ENCODE assay signal across 8 cellular contexts in the genomic region with DNA sequence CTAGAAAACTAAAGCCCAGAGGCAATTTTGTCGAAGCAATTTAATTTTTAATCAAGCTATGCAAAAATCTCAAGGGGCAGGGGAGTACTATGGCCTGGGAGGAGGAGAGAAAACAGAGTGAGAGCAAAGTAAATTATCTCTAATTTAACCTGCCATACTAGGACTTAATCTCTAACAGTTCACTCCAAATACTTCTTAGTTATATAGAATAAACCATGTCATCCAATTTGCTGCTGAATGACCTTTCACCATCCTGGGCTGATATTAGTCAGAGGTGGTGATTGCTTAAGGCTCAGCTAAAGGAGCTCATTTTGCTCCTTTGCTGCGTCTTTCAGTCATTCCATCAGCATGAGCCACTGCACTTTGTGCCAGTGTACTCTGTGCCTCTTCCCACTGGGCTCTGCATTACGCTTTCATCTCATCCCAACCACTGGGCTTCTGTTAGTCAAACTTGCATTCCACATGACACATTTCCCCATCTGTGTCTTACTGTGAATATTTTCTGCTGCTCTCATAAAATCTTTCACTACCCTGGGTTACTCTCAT.
A peak's percentile ranks its signal among the peaks of the same experiment; 100 is the strongest.
DNase-seq lines count a peak whose midpoint lies in the region; ATAC-seq and TF ChIP-seq lines count a peak whose summit lies in the region.

No MANE protein-coding gene starts in this region.

- peaks cover 12% of the 10 kb centered on the region for H3K4me1 ChIP-seq in IMR-90 (ENCODE audit: control insufficient read depth, insufficient read depth, low read length)
- H3K4me1 ChIP-seq in mammary epithelial cell (ENCODE audit: insufficient read depth, low read length): peaks cover 29% of the 10 kb centered on the region
- H3K4me1 ChIP-seq in upper lobe of left lung: peaks cover 7 to 21% (median 15%) of the 10 kb centered on the region in 4 donors

- intact Hi-C loops in IMR-90 (cut with micrococcal nuclease): loop anchor here (5.0 kb wide), 1 partner anchor 195 kb away; the partner anchor contains the start of gene SEMA3C
- intact Hi-C loops in mammary epithelial cell (cut with micrococcal nuclease): loop anchor here (5.0 kb wide), 2 partner anchors 195 to 225 kb away; partner anchors contain the start of gene SEMA3C

- peak overlapping the region; percentile 99 for H3K18ac ChIP-seq in IMR-90 (ENCODE audit: low read depth, low read length)

- BruUV-seq in IMR-90 (replicated peaks; lab: Mats Ljungman, UMichigan) (no TSS peak), mammary epithelial cell (replicated peaks; lab: Mats Ljungman, UMichigan) (no TSS peak)

- POLR2A ChIA-PET in IMR-90 (lab: Charles Lee; ENCODE audit: unreplicated experiment): interaction anchor here (0.6 kb wide), 1 partner anchor 1897 kb away, joined by 6 read pairs; no protein-coding TSS in a partner anchor

- peak overlapping the region; percentile 15 for H2AK9ac ChIP-seq in IMR-90 (replicated peaks; ENCODE audit: low read depth, low read length, poor library complexity)

- peaks cover 3% of the 10 kb centered on the region; the same call in 1 of the 2 replicates for H3K9me1 ChIP-seq in IMR-90 (ENCODE audit: insufficient read depth, low read length)

- H3K9me3 ChIP-seq in IMR-90 (ENCODE audit: control insufficient read depth, insufficient read depth, low read length) (no peaks in the 10 kb centered on the region), mammary epithelial cell (replicated peaks; ENCODE audit: insufficient read depth, low read length) (no peaks in the 10 kb centered on the region), upper lobe of left lung (no peaks in the 10 kb centered on the region)

- TF ChIP-seq POLR2A in IMR-90 (IDR thresholded peaks at IDR 0.05; ENCODE audit: low read depth, low read length) (no peak), upper lobe of left lung (IDR thresholded peaks at IDR 0.05) (peak in 1 of 4 donors; percentile 42)

- no peaks in the 10 kb centered on the region for H3K27me3 ChIP-seq in IMR-90 (ENCODE audit: control insufficient read depth, insufficient read depth, low read length)
- H3K27me3 ChIP-seq in mammary epithelial cell (ENCODE audit: insufficient read depth, low read length): no peaks in the 10 kb centered on the region
- no peaks in the 10 kb centered on the region for H3K27me3 ChIP-seq in upper lobe of left lung

- peak; percentile 20; the same call in 1 of the 2 replicates for TF ChIP-seq RAD21 in IMR-90 (IDR thresholded peaks at IDR 0.05; ENCODE audit: low read length)

- H2BK15ac ChIP-seq in IMR-90 (ENCODE audit: low read depth, low read length): peak overlapping the region; percentile 95; the same call in 1 of the 3 replicates

- DNase-seq in IMR-90 (peak; percentile 100), mammary epithelial cell (peak; percentile 99), kidney tubule cell (ENCODE audit: low spot score) (peak; percentile 100), upper lobe of left lung (peak in 1 of 2 donors; percentile 58), NCI-H2081 treated with DMSO at 0.1 percent for 48 hours (lab: John Stamatoyannopoulos, UW) (no peak), NCI-H2227 (lab: John Stamatoyannopoulos, UW; ENCODE audit: unreplicated experiment) (no peak)
- DNase-seq in activated naive CD4-positive, alpha-beta T cell treated with anti-CD3 and anti-CD28 coated beads, Interleukin-2, amount 50 U/mL, for 16 hours: no peak

- H4K91ac ChIP-seq in IMR-90 (ENCODE audit: insufficient read depth, low read depth, low read length): peak overlapping the region; percentile 96

- TF ChIP-seq CTCF in IMR-90 (conservative IDR thresholded peaks at IDR 0.05; ENCODE audit: low read depth, low read length) (no peak), mammary epithelial cell (conservative IDR thresholded peaks at IDR 0.05 in 1 of 2, IDR thresholded peaks at IDR 0.05 in 1 of 2; ENCODE audit: extremely low read depth in 1 of 2, insufficient read depth in 1 of 2, low read depth in 1 of 2, low read length in 2 of 2) (no peak), upper lobe of left lung (IDR thresholded peaks at IDR 0.05) (no peak)

- TF ChIP-seq EP300 in upper lobe of left lung (IDR thresholded peaks at IDR 0.05): peak in 1 of 4 donors; percentile 35

- dilution Hi-C loops in IMR-90 (cut with HindIII; ENCODE audit: low sequenced_read_pairs, unreplicated experiment) (no loop called here), mammary epithelial cell (cut with HindIII; ENCODE audit: low sequenced_read_pairs) (no loop called here)

- peak overlapping the region; percentile 77 to 91 for H4K8ac ChIP-seq in IMR-90 (ENCODE audit: low read depth in 2 of 2, low read length in 2 of 2)

- peak overlapping the region; percentile 98 for H2BK20ac ChIP-seq in IMR-90 (ENCODE audit: low read depth, low read length)

- H2BK120ac ChIP-seq in IMR-90 (ENCODE audit: low read depth, low read length): peak overlapping the region; percentile 99

- no peaks in the 10 kb centered on the region for H4K20me1 ChIP-seq in IMR-90 (ENCODE audit: insufficient read depth, low read length)
- no peaks in the 10 kb centered on the region for H4K20me1 ChIP-seq in mammary epithelial cell (ENCODE audit: insufficient read depth, low read length)

- peak overlapping the region; percentile 85; the same call in 1 of the 2 replicates for H3K14ac ChIP-seq in IMR-90 (replicated peaks; ENCODE audit: low read depth, low read length)

- H2AFZ ChIP-seq in IMR-90 (replicated peaks; ENCODE audit: low read length, poor library complexity) (no peak overlapping the region), mammary epithelial cell (ENCODE audit: low read depth, low read length) (no peak overlapping the region)

- peak overlapping the region; percentile 96; the same call in 1 of the 2 replicates for H4K5ac ChIP-seq in IMR-90 (ENCODE audit: low read depth, low read length)

- H3K4ac ChIP-seq in IMR-90 (ENCODE audit: low read depth, low read length): peak overlapping the region; percentile 87

- H3K79me2 ChIP-seq in mammary epithelial cell (ENCODE audit: insufficient read depth, low read length): no peaks in the 10 kb centered on the region

- in situ Hi-C loops in IMR-90 (cut with MboI; ENCODE audit: low sequenced_read_pairs): no loop called here
- in situ Hi-C loops in mammary epithelial cell (cut with MboI; ENCODE audit: low sequenced_read_pairs in 2 of 2): no loop called here

- H2AK5ac ChIP-seq in IMR-90 (ENCODE audit: low read depth, low read length): no peak overlapping the region; the same call in 1 of the 2 replicates

- H3K79me1 ChIP-seq in IMR-90 (ENCODE audit: low read depth in 1 of 2, low read length in 2 of 2): no peaks in the 10 kb centered on the region

- WGBS in IMR-90 (ENCODE audit: extremely low coverage in 2 of 2, insufficient read length in 1 of 2), 2 experiments: no CpG with 5 or more reads among the region's 3 CpGs
- WGBS in mammary epithelial cell (ENCODE audit: low coverage, missing lambda C conversion rate): 25% methylated on average over 2 of the region's 3 CpGs
- 48 to 56% methylated on average over 3 of the region's 3 CpGs for WGBS in upper lobe of left lung, 2 donors

- peak overlapping the region; percentile 95 for H2BK5ac ChIP-seq in IMR-90 (ENCODE audit: low read depth, low read length, poor library complexity, severe bottlenecking)

- H3K4me2 ChIP-seq in IMR-90 (ENCODE audit: low read depth, low read length) (peak overlapping the region; percentile 18), mammary epithelial cell (ENCODE audit: insufficient read depth, low read depth, low read length) (peak overlapping the region; percentile 61)

- H3K4me3 ChIP-seq in IMR-90 (ENCODE audit: insufficient read depth, low read depth, low read length): no peak overlapping the region
- H3K4me3 ChIP-seq in mammary epithelial cell (replicated peaks in 1 of 3; ENCODE audit: insufficient read depth in 1 of 3, low read depth in 2 of 3, low read length in 3 of 3): no peak overlapping the region
- H3K4me3 ChIP-seq in upper lobe of left lung: no peak overlapping the region

- H3K56ac ChIP-seq in IMR-90 (ENCODE audit: extremely low read depth, insufficient read depth, low read length): peak overlapping the region; percentile 95

- no peaks in the 10 kb centered on the region for H3K36me3 ChIP-seq in IMR-90 (ENCODE audit: control insufficient read depth, insufficient read depth, low read length)
- no peaks in the 10 kb centered on the region for H3K36me3 ChIP-seq in mammary epithelial cell (ENCODE audit: insufficient read depth, low read length)
- no peaks in the 10 kb centered on the region for H3K36me3 ChIP-seq in upper lobe of left lung

- H3K9ac ChIP-seq in IMR-90 (ENCODE audit: low read depth, low read length) (peak overlapping the region; percentile 56; the same call in 1 of the 2 replicates), mammary epithelial cell (ENCODE audit: insufficient read depth, low read length) (no peak overlapping the region)

- H3K23ac ChIP-seq in IMR-90 (ENCODE audit: low read depth, low read length): peak overlapping the region; percentile 94

- ATAC-seq in IMR-90 (ENCODE audit: low read depth) (peak; percentile 89), upper lobe of left lung (ENCODE audit: low FRiP score in 2 of 2) (peak; percentile 89 to 96), HG02678 (IDR thresholded peaks at IDR 0.05; ENCODE audit: unreplicated experiment) (no peak)

- H3K27ac ChIP-seq in IMR-90 (ENCODE audit: insufficient read depth, low read length) (peak overlapping the region; percentile 95), mammary epithelial cell (ENCODE audit: insufficient read depth, low read depth, low read length) (peak overlapping the region; percentile 81), upper lobe of left lung (peak overlapping the region; percentile 46 to 55 (median 50))

- CTCF ChIA-PET in IMR-90 (lab: Yijun Ruan, JAX) (interaction anchor here (0.5 to 0.6 kb wide), 2 partner anchors 20 to 319 kb away, joined by 3 to 4 read pairs; no protein-coding TSS in a partner anchor), mammary epithelial cell (lab: Charles Lee; ENCODE audit: low non-redundant PET) (no interaction called here)

TF ChIP-seq in IMR-90, 13 proteins besides CTCF, POLR2A, EP300 and RAD21 (continues in another document):
- TF ChIP-seq NFE2L2 (IDR thresholded peaks at IDR 0.05; ENCODE audit: low read depth, low read length) (peak; percentile 49), BHLHE40 (IDR thresholded peaks at IDR 0.05; ENCODE audit: low read depth, low read length) (peak; percentile 76; the same call in 1 of the 2 replicates), FOS (IDR thresholded peaks at IDR 0.05; ENCODE audit: low read depth, low read length) (peak; percentile 88), RFX5 (IDR thresholded peaks at IDR 0.05; ENCODE audit: low read depth, low read length) (no peak), MAFK (IDR thresholded peaks at IDR 0.05; ENCODE audit: low read depth, low read length) (peak; percentile 47), CEBPB (IDR thresholded peaks at IDR 0.05; ENCODE audit: low read depth, low read length) (peak; percentile 100), CHD1 (IDR thresholded peaks at IDR 0.05; ENCODE audit: low read depth, low read length) (0 out of 2 replicates have a peak, but pooled peaks have one; percentile 67), RCOR1 (IDR thresholded peaks at IDR 0.05; ENCODE audit: insufficient replicate concordance, low read length) (peak; percentile 86), MAZ (IDR thresholded peaks at IDR 0.05; ENCODE audit: borderline replicate concordance, low read depth, low read length) (peak; percentile 46; the same call in 1 of the 2 replicates)

Comparison
In these comparisons a context has a peak if more than half of its experiments do, and no peak if none do; other contexts are left out.
1. DNase-seq: peak in IMR-90 (single experiment), mammary epithelial cell (single experiment) and kidney tubule cell (single experiment); none in NCI-H2081 treated with DMSO at 0.1 percent for 48 hours (single experiment), NCI-H2227 (single experiment) and activated naive CD4-positive, alpha-beta T cell treated with anti-CD3 and anti-CD28 coated beads, Interleukin-2, amount 50 U/mL, for 16 hours (single experiment).
2. Peak in every context shown above with its lines, with median percentiles within 50 percentile points of each other: H3K27ac ChIP-seq.